In genomic region chr10:88693392-88694020, GRCh38 we compare ENCODE assay signal across 16 cellular contexts. TPM values are rescaled to one million over a fixed set of nuclear protein-coding genes. Genes with fewer than 3 reads are reported as not detected.
DNase-seq lines count a peak whose midpoint lies in the region; FAIRE-seq and TF ChIP-seq lines count a peak whose summit lies in the region.
"Had no signal": no experiment of that assay in that cellular context is flagged by ENCODE, and none has a peak within 500 bp of the region (broad histone marks: within the 10 kb centered on the region; RNA-seq: fewer than 3 reads in every experiment).

No MANE protein-coding gene starts in this region.

- H3K9me3 ChIP-seq in Loucy (ENCODE audit: insufficient read depth, low read depth, low read length): no peaks in the 10 kb centered on the region
- H3K9me3 ChIP-seq: ovary had no signal

- TF ChIP-seq CTCF in CD14-positive monocyte (IDR thresholded peaks at IDR 0.05): peak; percentile 49
- peak; percentile 53 for TF ChIP-seq CTCF in Loucy (conservative IDR thresholded peaks at IDR 0.05; ENCODE audit: low read length)
- peak; percentile 45 for TF ChIP-seq CTCF in neural crest cell (conservative IDR thresholded peaks at IDR 0.05)
- no peak for TF ChIP-seq CTCF in GM10248 (IDR thresholded peaks at IDR 0.05; ENCODE audit: control extremely low read depth, extremely low read depth, low read depth, missing control alignments)

- DNase-seq in CD14-positive monocyte (ENCODE audit: low spot score) (no peak), neural crest cell (ENCODE audit: low read depth, low spot score) (no peak), cardiac septum (ENCODE audit: low spot score) (no peak), kidney tubule cell (ENCODE audit: low spot score) (no peak), GM10248 (ENCODE audit: extremely low spot score) (no peak), SKM-1 (lab: John Stamatoyannopoulos, UW; ENCODE audit: unreplicated experiment) (no peak)
- DNase-seq: activated CD4-positive, alpha-beta T cell treated with anti-CD3 and anti-CD28 coated beads for 36 hours; activated naive CD4-positive, alpha-beta T cell; DND-41; left colon; NCI-H2171; ovary; Right ventricle myocardium superior; stimulated activated CD4-positive, alpha-beta T cell treated with anti-CD3 and anti-CD28 coated beads, Interleukin-4, amount 100 ng/mL, for 4 hours had no signal

- H3K27me3 ChIP-seq in Loucy (ENCODE audit: insufficient read depth, low read length, poor library complexity, severe bottlenecking): no peaks in the 10 kb centered on the region
- H3K27me3 ChIP-seq: ovary had no signal

- H3K9me2 ChIP-seq in Loucy (replicated peaks; ENCODE audit: low read depth, low read length): no peaks in the 10 kb centered on the region

- H3K4me2 ChIP-seq in Loucy (ENCODE audit: low read depth, low read length, poor library complexity, severe bottlenecking): no peak overlapping the region

- peaks cover 1% of the 10 kb centered on the region for H3K4me1 Mint-ChIP-seq in CD14-positive monocyte
- H3K4me1 Mint-ChIP-seq in neural crest cell: no peaks in the 10 kb centered on the region
- H3K4me1 Mint-ChIP-seq: activated CD4-positive, alpha-beta T cell treated with anti-CD3 and anti-CD28 coated beads for 36 hours had no signal

- H3K4me3 ChIP-seq in Loucy (ENCODE audit: low read length, poor library complexity, severe bottlenecking): no peak overlapping the region
- H3K4me3 ChIP-seq: ovary had no signal

- intact Hi-C loops in CD14-positive monocyte (cut with micrococcal nuclease): loop anchor here (10.0 kb wide), 2 partner anchors 101 to 121 kb away; no protein-coding TSS in a partner anchor
- intact Hi-C loops in cardiac septum (cut with DNase I): no loop called here

- no peaks in the 10 kb centered on the region; the same call in 1 of the 2 replicates for H3F3A ChIP-seq in Loucy (ENCODE audit: low read depth)

- no peaks in the 10 kb centered on the region for H3K79me2 ChIP-seq in Loucy (ENCODE audit: insufficient read depth, low read length)

- H3K4me3 Mint-ChIP-seq in CD14-positive monocyte: no peak overlapping the region
- H3K4me3 Mint-ChIP-seq in neural crest cell: no peak overlapping the region
- H3K4me3 Mint-ChIP-seq: activated CD4-positive, alpha-beta T cell treated with anti-CD3 and anti-CD28 coated beads for 36 hours had no signal

- H2AFZ ChIP-seq in Loucy (ENCODE audit: low read length): peak overlapping the region; percentile 62

- H3K36me3 Mint-ChIP-seq in CD14-positive monocyte (no peaks in the 10 kb centered on the region), neural crest cell (ENCODE audit: low read depth) (no peaks in the 10 kb centered on the region)

- H3K36me3 ChIP-seq in Loucy (ENCODE audit: insufficient read depth, low read length): no peaks in the 10 kb centered on the region
- H3K36me3 ChIP-seq: ovary had no signal

- no peaks in the 10 kb centered on the region for H3K9me3 Mint-ChIP-seq in CD14-positive monocyte
- H3K9me3 Mint-ChIP-seq in neural crest cell: no peaks in the 10 kb centered on the region

- CTCF ChIA-PET in GM10248 (lab: Yijun Ruan, JAX): interaction anchor here (1.4 to 1.7 kb wide), 2 partner anchors 12 to 23 kb away, joined by 3 to 4 read pairs; partner anchors contain the start of gene LIPK

- no peak overlapping the region for H3K9ac ChIP-seq in Loucy (ENCODE audit: low read depth, low read length, poor library complexity, severe bottlenecking)

- H4K20me1 ChIP-seq in Loucy (ENCODE audit: insufficient read depth, low read length, poor library complexity, severe bottlenecking): no peaks in the 10 kb centered on the region

- H3K27me3 Mint-ChIP-seq in CD14-positive monocyte (ENCODE audit: low read depth in 3 of 3) (peaks cover 2 to 9% (median 4%) of the 10 kb centered on the region in 3 donors), neural crest cell (ENCODE audit: low read depth) (peaks cover 6% of the 10 kb centered on the region)

- no peak overlapping the region for H3K27ac Mint-ChIP-seq in CD14-positive monocyte
- H3K27ac Mint-ChIP-seq in neural crest cell (ENCODE audit: unreplicated experiment): no peak overlapping the region
- H3K27ac Mint-ChIP-seq: activated CD4-positive, alpha-beta T cell treated with anti-CD3 and anti-CD28 coated beads for 36 hours had no signal

- POLR2A ChIA-PET in GM10248 (lab: Yijun Ruan, JAX): no interaction called here

- peak; percentile 18 for FAIRE-seq in endometrium (lab: Jason Lieb, UNC)

- H3K4me1 ChIP-seq in Loucy (ENCODE audit: insufficient read depth, low read length, poor library complexity, severe bottlenecking): no peaks in the 10 kb centered on the region

RNA-seq across cellular contexts. Expression of gene LIPK, which starts 12.5 kb away (rescaled TPM):
- not detected for polyA plus RNA-seq in CD14-positive monocyte
- total RNA-seq in neural crest cell (not detected in 2 replicates), cardiac septum (not detected)
- total RNA-seq: activated CD4-positive, alpha-beta T cell treated with anti-CD3 and anti-CD28 coated beads for 36 hours; left colon; ovary; Right ventricle myocardium superior had no signal
- polyA plus RNA-seq: ovary had no signal

RNA-seq across cellular contexts. Expression of gene LIPF, which starts 29.3 kb away (rescaled TPM):
- polyA plus RNA-seq in CD14-positive monocyte: not detected
- total RNA-seq in neural crest cell (not detected in 2 replicates), cardiac septum (not detected)
- total RNA-seq: activated CD4-positive, alpha-beta T cell treated with anti-CD3 and anti-CD28 coated beads for 36 hours; left colon; ovary; Right ventricle myocardium superior had no signal
